In the genomic region with DNA sequence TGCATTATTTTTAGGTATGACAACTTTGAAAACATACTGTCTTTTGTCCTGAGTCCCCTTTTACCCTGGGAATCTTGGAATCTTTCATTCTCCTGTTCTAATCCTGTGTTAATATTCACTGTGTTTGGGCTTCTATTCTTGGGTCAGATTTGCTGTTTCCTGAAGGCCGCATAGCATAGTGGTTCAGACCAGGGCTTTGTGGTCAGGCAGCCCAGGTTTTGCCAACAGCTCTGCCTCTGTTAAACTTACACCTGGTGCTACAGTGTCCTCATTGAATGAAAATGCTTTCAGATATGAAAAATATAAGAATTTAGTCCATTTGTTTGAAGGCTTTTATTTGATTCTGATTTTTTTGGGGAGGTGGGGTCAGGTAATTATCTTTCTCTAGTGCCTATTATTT, we compare ENCODE assay signal across 25 cellular contexts.
"Had no signal": no experiment of that assay in that cellular context is flagged by ENCODE, and none has a peak within 500 bp of the region (broad histone marks: within the 10 kb centered on the region; RNA-seq: fewer than 3 reads in every experiment).

No MANE protein-coding gene starts in this region.

- H3K36me3 Mint-ChIP-seq: activated naive CD8-positive, alpha-beta T cell had no signal

- H3K27ac Mint-ChIP-seq: activated naive CD8-positive, alpha-beta T cell; activated T-helper 2 cell treated with anti-CD3 and anti-CD28 coated beads, Interferon-gamma antibody, Interleukin-2, Interleukin-4, amounts not matched to agents 10 μg/mL and 5 μg/mL and 100 μg/mL, durations not matched to agents 14 hours and 24 hours and 36 hours; stimulated activated naive CD8-positive, alpha-beta T cell treated with anti-CD3 and anti-CD28 coated beads, Interleukin-15, Interleukin-2, amounts not matched to agents 100 ng/mL and 50 ng/mL, for 24 hours had no signal

- H3K4me3 ChIP-seq: coronary artery, heart right ventricle, lower lobe of right lung, psoas muscle, right atrium auricular region, thyroid gland, upper lobe of right lung had no signal

- H3K9me3 Mint-ChIP-seq: activated T-cell treated with anti-CD3 and anti-CD28 coated beads, Interleukin-2, amount 50 U/mL, for 4 hours; activated T-helper 2 cell treated with anti-CD3 and anti-CD28 coated beads, Interferon-gamma antibody, Interleukin-2, Interleukin-4, amounts not matched to agents 10 μg/mL and 5 μg/mL and 100 μg/mL, durations not matched to agents 14 hours and 24 hours and 36 hours; naive B cell; stimulated activated naive CD8-positive, alpha-beta T cell treated with anti-CD3 and anti-CD28 coated beads, Interleukin-15, Interleukin-2, amounts not matched to agents 100 ng/mL and 50 ng/mL, for 24 hours had no signal

- H3K27me3 ChIP-seq: heart right ventricle, right atrium auricular region, thyroid gland, upper lobe of right lung had no signal

- H3K9me3 ChIP-seq: heart right ventricle, lower lobe of right lung, psoas muscle, right atrium auricular region, thyroid gland, upper lobe of right lung had no signal

- H3K27ac ChIP-seq: coronary artery, heart right ventricle, lower lobe of right lung, psoas muscle, right atrium auricular region, thyroid gland, upper lobe of right lung had no signal

- ATAC-seq: activated T-cell treated with anti-CD3 and anti-CD28 coated beads, Interleukin-2, amount 50 U/mL, for 4 hours; heart right ventricle; lower lobe of right lung; psoas muscle; upper lobe of right lung had no signal

- DNase-seq: activated CD4-positive, alpha-beta T cell treated with anti-CD3 and anti-CD28 coated beads for 4 hours; activated CD4-positive, alpha-beta T cell treated with anti-CD3 and anti-CD28 coated beads, Interleukin-2, amount 50 U/mL, for 48 hours; activated CD4-positive, CD25-positive, alpha-beta regulatory T cell; activated CD8-positive, alpha-beta memory T cell treated with anti-CD3 and anti-CD28 coated beads, Interleukin-2, amount 50 U/mL, for 48 hours; activated naive CD4-positive, alpha-beta T cell; activated T-cell treated with anti-CD3 and anti-CD28 coated beads, Interleukin-2, amount 50 U/mL, for 4 hours; amniotic stem cell; cerebellar nuclear complex; heart right ventricle; kidney; lower lobe of right lung; naive B cell; psoas muscle; stimulated activated CD4-positive, alpha-beta T cell treated with anti-CD3 and anti-CD28 coated beads, Interleukin-12 subunit alpha, Interleukin-12 subunit beta, amount 100 ng/mL, for 4 hours; stimulated activated CD4-positive, alpha-beta T cell treated with anti-CD3 and anti-CD28 coated beads, Interleukin-4, amount 100 ng/mL, for 4 hours; substantia nigra; T-helper 1 cell; T-helper 9 cell; thyroid gland; upper lobe of right lung had no signal

- H3K4me1 ChIP-seq: lower lobe of right lung, right atrium auricular region, thyroid gland, upper lobe of right lung had no signal

- H3K4me3 Mint-ChIP-seq: activated naive CD8-positive, alpha-beta T cell; activated T-cell treated with anti-CD3 and anti-CD28 coated beads, Interleukin-2, amount 50 U/mL, for 4 hours; naive B cell; stimulated activated naive CD8-positive, alpha-beta T cell treated with anti-CD3 and anti-CD28 coated beads, Interleukin-15, Interleukin-2, amounts not matched to agents 100 ng/mL and 50 ng/mL, for 24 hours had no signal

- H3K36me3 ChIP-seq: heart right ventricle, lower lobe of right lung, right atrium auricular region, thyroid gland, upper lobe of right lung had no signal

- H3K27me3 Mint-ChIP-seq: activated naive CD8-positive, alpha-beta T cell; naive B cell; stimulated activated naive CD8-positive, alpha-beta T cell treated with anti-CD3 and anti-CD28 coated beads, Interleukin-15, Interleukin-2, amounts not matched to agents 100 ng/mL and 50 ng/mL, for 24 hours had no signal
